In the genomic region with DNA sequence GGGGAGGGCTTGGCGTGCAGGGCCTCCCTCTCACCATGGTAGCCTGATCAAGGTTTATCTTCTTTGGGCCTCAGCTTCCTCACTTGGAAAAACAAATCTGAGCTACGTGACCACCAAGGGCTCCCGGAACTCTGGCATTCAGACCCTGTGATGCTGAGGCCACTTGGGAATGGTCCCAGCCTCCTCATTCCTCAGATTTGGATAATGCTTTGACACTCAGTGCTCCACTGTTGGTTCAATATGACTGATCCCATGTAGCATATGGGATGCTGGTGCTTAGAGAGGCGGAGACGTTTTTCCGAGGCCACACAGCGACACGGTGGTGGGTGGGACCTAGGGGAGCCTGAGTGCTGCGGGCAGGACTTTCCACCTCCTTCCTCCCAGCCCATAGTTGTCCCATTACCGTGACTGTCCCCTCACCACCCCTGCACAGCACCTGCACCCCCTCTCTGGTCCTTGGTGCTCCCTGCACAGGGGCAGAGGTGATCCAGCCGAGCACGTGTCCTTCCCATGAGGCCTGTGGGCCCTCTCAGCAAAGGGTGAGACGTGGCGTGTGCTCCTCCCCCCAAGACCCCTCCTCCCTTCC, we compare ENCODE assay signal across 20 cellular contexts. TPM values are rescaled to one million over a fixed set of nuclear protein-coding genes. Genes with fewer than 3 reads are reported as not detected.
DNase-seq lines count a peak whose midpoint lies in the region; ATAC-seq and TF ChIP-seq lines count a peak whose summit lies in the region.
"Had no signal": no experiment of that assay in that cellular context is flagged by ENCODE, and none has a peak within 500 bp of the region (broad histone marks: within the 10 kb centered on the region; RNA-seq: fewer than 3 reads in every experiment).

No MANE protein-coding gene starts in this region.

- H2AK9ac ChIP-seq in IMR-90 (replicated peaks; ENCODE audit: low read depth, low read length, poor library complexity) = peak overlapping the region; percentile 28

- CTCF ChIA-PET in IMR-90 (lab: Yijun Ruan, JAX) = no interaction called here

- peaks cover 3% of the 10 kb centered on the region; the same call in 1 of the 2 replicates for H3K9me1 ChIP-seq in IMR-90 (ENCODE audit: insufficient read depth, low read length)

- H3K23ac ChIP-seq in IMR-90 (ENCODE audit: low read depth, low read length) = no peak overlapping the region

- H3K9me3 ChIP-seq in IMR-90 (ENCODE audit: control insufficient read depth, insufficient read depth, low read length) = no peaks in the 10 kb centered on the region
- H3K9me3 ChIP-seq in muscle layer of colon (ENCODE audit: low read length) = no peaks in the 10 kb centered on the region
- no peaks in the 10 kb centered on the region for H3K9me3 ChIP-seq in skeletal muscle tissue (ENCODE audit: control insufficient read depth in 3 of 3, low read length in 3 of 3)
- H3K9me3 ChIP-seq: Peyer's patch had no signal

- no peaks in the 10 kb centered on the region; the same call in 1 of the 2 replicates for H4K20me1 ChIP-seq in IMR-90 (ENCODE audit: insufficient read depth, low read length)

- H3K36me3 ChIP-seq in IMR-90 (ENCODE audit: control insufficient read depth, insufficient read depth, low read length) (no peaks in the 10 kb centered on the region), muscle layer of colon (ENCODE audit: insufficient read depth, low read length) (no peaks in the 10 kb centered on the region), skeletal muscle tissue (ENCODE audit: control insufficient read depth in 3 of 3, insufficient read depth in 3 of 3, low read length in 3 of 3) (no peaks in the 10 kb centered on the region)
- H3K36me3 ChIP-seq: Peyer's patch had no signal

- DNase-seq in IMR-90 (no peak), chondrocyte (ENCODE audit: low spot score) (peak; percentile 66), lower leg skin (ENCODE audit: low spot score in 2 of 2) (no peak)
- no peak for DNase-seq in activated naive CD8-positive, alpha-beta T cell treated with anti-CD3 and anti-CD28 coated beads, Interleukin-2, amount 50 U/mL, for 24 hours
- DNase-seq: CD8-positive, alpha-beta T cell; DND-41; GF-D8; HFFc6; Kasumi-1; NCI-H187 treated with DMSO at 0.1 percent for 48 hours; NCI-H2171; NCI-H446 treated with DMSO at 0.1 percent for 48 hours; NCI-H774; Peyer's patch; SHP77 treated with DMSO at 0.1 percent for 48 hours had no signal

- no peaks in the 10 kb centered on the region for H3K36me3 Mint-ChIP-seq in chondrocyte (ENCODE audit: low read depth)
- H3K36me3 Mint-ChIP-seq in activated naive CD8-positive, alpha-beta T cell treated with anti-CD3 and anti-CD28 coated beads, Interleukin-2, amount 50 U/mL, for 24 hours (ENCODE audit: low read depth) = no peaks in the 10 kb centered on the region
- H3K36me3 Mint-ChIP-seq: CD8-positive, alpha-beta T cell had no signal

- no peak for TF ChIP-seq CTCF in IMR-90 (conservative IDR thresholded peaks at IDR 0.05; ENCODE audit: low read depth, low read length)
- no peak for TF ChIP-seq CTCF in chondrocyte (IDR thresholded peaks at IDR 0.05)
- TF ChIP-seq CTCF in lower leg skin (IDR thresholded peaks at IDR 0.05) = no peak

- POLR2A ChIA-PET in IMR-90 (lab: Charles Lee; ENCODE audit: unreplicated experiment) = no interaction called here

- H3K9ac ChIP-seq in IMR-90 (ENCODE audit: low read depth, low read length) (no peak overlapping the region), muscle layer of colon (ENCODE audit: low read length) (no peak overlapping the region), skeletal muscle tissue (ENCODE audit: low read depth in 1 of 3, low read length in 3 of 3) (peak overlapping the region; percentile 5 to 83 (median 29))

- H3K4me3 ChIP-seq in IMR-90 (ENCODE audit: insufficient read depth, low read depth, low read length) (no peak overlapping the region), muscle layer of colon (ENCODE audit: low read depth in 1 of 2, low read length in 2 of 2) (no peak overlapping the region), skeletal muscle tissue (ENCODE audit: low read length in 3 of 3) (peak overlapping the region in 1 of 3 donors; percentile 29), lower leg skin (ENCODE audit: low read depth, poor library complexity, severe bottlenecking) (no peak overlapping the region)
- H3K4me3 ChIP-seq: Peyer's patch had no signal

- no peak overlapping the region for H3K18ac ChIP-seq in IMR-90 (ENCODE audit: low read depth, low read length)

- H2AFZ ChIP-seq in IMR-90 (replicated peaks; ENCODE audit: low read length, poor library complexity) = peak overlapping the region; percentile 33

- H3K14ac ChIP-seq in IMR-90 (replicated peaks; ENCODE audit: low read depth, low read length) = no peak overlapping the region

- H3K4ac ChIP-seq in IMR-90 (ENCODE audit: low read depth, low read length) = no peak overlapping the region

- in situ Hi-C loops in IMR-90 (cut with MboI; ENCODE audit: low sequenced_read_pairs) = no loop called here

- H4K91ac ChIP-seq in IMR-90 (ENCODE audit: insufficient read depth, low read depth, low read length) = no peak overlapping the region

- WGBS in IMR-90 (ENCODE audit: extremely low coverage in 2 of 2, insufficient read length in 1 of 2), 2 experiments = 75% methylated on average over 5 of the region's 14 CpGs; no CpG with 5 or more reads in 1 of the 2 experiments
- WGBS in lower leg skin, 2 donors = 83% methylated on average over 11 of the region's 14 CpGs

- ATAC-seq in IMR-90 (ENCODE audit: low read depth) = no peak
- no peak for ATAC-seq in activated naive CD8-positive, alpha-beta T cell treated with anti-CD3 and anti-CD28 coated beads, Interleukin-2, amount 50 U/mL, for 24 hours
- ATAC-seq in GM21515 (IDR thresholded peaks at IDR 0.05; ENCODE audit: unreplicated experiment) = no peak
- ATAC-seq: CD8-positive, alpha-beta T cell had no signal

- no peak overlapping the region for H2BK20ac ChIP-seq in IMR-90 (ENCODE audit: low read depth, low read length)

- H2BK120ac ChIP-seq in IMR-90 (ENCODE audit: low read depth, low read length) = no peak overlapping the region

- H2BK15ac ChIP-seq in IMR-90 (ENCODE audit: low read depth, low read length) = no peak overlapping the region; the same call in 2 of the 3 replicates

- no peak for TF ChIP-seq POLR2A in IMR-90 (IDR thresholded peaks at IDR 0.05; ENCODE audit: low read depth, low read length)
- no peak for TF ChIP-seq POLR2A in lower leg skin (IDR thresholded peaks at IDR 0.05)

- TF ChIP-seq RAD21 in IMR-90 (IDR thresholded peaks at IDR 0.05; ENCODE audit: low read length) = no peak

- intact Hi-C loops in IMR-90 (cut with micrococcal nuclease) (no loop called here), lower leg skin (cut with DNase I; ENCODE audit: low total_unique reads) (no loop called here)

- no peak overlapping the region for H4K5ac ChIP-seq in IMR-90 (ENCODE audit: low read depth, low read length)

- H2AK5ac ChIP-seq in IMR-90 (ENCODE audit: low read depth, low read length) = no peak overlapping the region; the same call in none of the 2 replicates

- BruUV-seq in IMR-90 (replicated peaks; lab: Mats Ljungman, UMichigan) = no TSS peak

- dilution Hi-C loops in IMR-90 (cut with HindIII; ENCODE audit: low sequenced_read_pairs, unreplicated experiment) = no loop called here

- H3K9me3 Mint-ChIP-seq in chondrocyte (ENCODE audit: low read depth) = no peaks in the 10 kb centered on the region
- no peaks in the 10 kb centered on the region for H3K9me3 Mint-ChIP-seq in activated naive CD8-positive, alpha-beta T cell treated with anti-CD3 and anti-CD28 coated beads, Interleukin-2, amount 50 U/mL, for 24 hours
- H3K9me3 Mint-ChIP-seq: CD8-positive, alpha-beta T cell; HFFc6 had no signal

- no peak overlapping the region for H3K27ac Mint-ChIP-seq in chondrocyte (ENCODE audit: unreplicated experiment)
- H3K27ac Mint-ChIP-seq in activated naive CD8-positive, alpha-beta T cell treated with anti-CD3 and anti-CD28 coated beads, Interleukin-2, amount 50 U/mL, for 24 hours = no peak overlapping the region
- H3K27ac Mint-ChIP-seq: CD8-positive, alpha-beta T cell; HFFc6 had no signal

- no peak overlapping the region for H3K4me2 ChIP-seq in IMR-90 (ENCODE audit: low read depth, low read length)

- H3K27me3 Mint-ChIP-seq in chondrocyte (ENCODE audit: low read depth) = no peaks in the 10 kb centered on the region
- peaks cover 6% of the 10 kb centered on the region for H3K27me3 Mint-ChIP-seq in activated naive CD8-positive, alpha-beta T cell treated with anti-CD3 and anti-CD28 coated beads, Interleukin-2, amount 50 U/mL, for 24 hours

- H3K27me3 ChIP-seq in IMR-90 (ENCODE audit: control insufficient read depth, insufficient read depth, low read length) (peaks cover 16% of the 10 kb centered on the region; the same call in 1 of the 2 replicates), muscle layer of colon (ENCODE audit: control insufficient read depth in 1 of 2, insufficient read depth in 2 of 2, low read length in 2 of 2) (no peaks in the 10 kb centered on the region), skeletal muscle tissue (ENCODE audit: control insufficient read depth in 3 of 3, insufficient read depth in 3 of 3, low read length in 3 of 3) (no peaks in the 10 kb centered on the region)
- H3K27me3 ChIP-seq: Peyer's patch had no signal

- H3K4me1 Mint-ChIP-seq in chondrocyte (ENCODE audit: low read depth) = peaks cover 16% of the 10 kb centered on the region
- no peaks in the 10 kb centered on the region for H3K4me1 Mint-ChIP-seq in activated naive CD8-positive, alpha-beta T cell treated with anti-CD3 and anti-CD28 coated beads, Interleukin-2, amount 50 U/mL, for 24 hours

- no peaks in the 10 kb centered on the region for H3K79me1 ChIP-seq in IMR-90 (ENCODE audit: low read depth in 1 of 2, low read length in 2 of 2)

- no peak overlapping the region for H3K56ac ChIP-seq in IMR-90 (ENCODE audit: extremely low read depth, insufficient read depth, low read length)

- no peak overlapping the region for H3K4me3 Mint-ChIP-seq in chondrocyte (ENCODE audit: unreplicated experiment)
- H3K4me3 Mint-ChIP-seq in activated naive CD8-positive, alpha-beta T cell treated with anti-CD3 and anti-CD28 coated beads, Interleukin-2, amount 50 U/mL, for 24 hours = no peak overlapping the region
- H3K4me3 Mint-ChIP-seq: CD8-positive, alpha-beta T cell; HFFc6 had no signal

- H3K27ac ChIP-seq in IMR-90 (ENCODE audit: insufficient read depth, low read length) = no peak overlapping the region
- H3K27ac ChIP-seq in muscle layer of colon (ENCODE audit: low read depth, low read length) = peak overlapping the region; percentile 62
- peak overlapping the region; percentile 98 for H3K27ac ChIP-seq in skeletal muscle tissue (ENCODE audit: low read depth, low read length)
- H3K27ac ChIP-seq: Peyer's patch had no signal

- H2BK5ac ChIP-seq in IMR-90 (ENCODE audit: low read depth, low read length, poor library complexity, severe bottlenecking) = no peak overlapping the region

- no peak overlapping the region for H4K8ac ChIP-seq in IMR-90 (ENCODE audit: low read depth in 2 of 2, low read length in 2 of 2)

- H3K4me1 ChIP-seq in IMR-90 (ENCODE audit: control insufficient read depth, insufficient read depth, low read length) (peaks cover 11% of the 10 kb centered on the region; the same call in 1 of the 2 replicates), muscle layer of colon (ENCODE audit: insufficient read depth, low read length) (peaks cover 41% of the 10 kb centered on the region), skeletal muscle tissue (ENCODE audit: control insufficient read depth in 3 of 3, insufficient read depth in 3 of 3, low read length in 3 of 3) (peaks cover 66 to 90% (median 83%) of the 10 kb centered on the region in 3 donors)
- H3K4me1 ChIP-seq: Peyer's patch had no signal

RNA-seq across cellular contexts. Expression of gene MB, which starts 23.2 kb away (rescaled TPM):
- total RNA-seq in IMR-90 (2012; rRNA removed) (not detected in 2 replicates), chondrocyte (not detected in 3 replicates), skeletal muscle tissue (84.5 TPM), lower leg skin (10 to 100 TPM in 2 of 4 donors, 1 to 10 TPM in 2; 2.2 to 23.4 (median 9.6) TPM)
- polyA plus RNA-seq in IMR-90 (2012; rRNA removed) = not detected in 2 replicates
- polyA plus RNA-seq in IMR-90 (2012; cell fraction: cytosol; rRNA removed) = not detected in 2 replicates
- not detected in 2 replicates for polyA plus RNA-seq in IMR-90 (2012; cell fraction: nucleus; rRNA removed; ENCODE audit: low replicate concordance)
- total RNA-seq: CD8-positive, alpha-beta T cell; H4; HFFc6 had no signal
- polyA plus RNA-seq: BJ had no signal

RNA-seq across cellular contexts. Expression of gene RASD2, which starts 53.3 kb away (rescaled TPM):
- total RNA-seq in IMR-90 (2012; rRNA removed) = under 0.01 TPM in 2 replicates
- polyA plus RNA-seq in IMR-90 (2012; rRNA removed) = 0.32 and 0.36 TPM in 2 replicates
- 0.21 and 0.26 TPM in 2 replicates for polyA plus RNA-seq in IMR-90 (2012; cell fraction: cytosol; rRNA removed)
- 0.42 and 0.53 TPM in 2 replicates for polyA plus RNA-seq in IMR-90 (2012; cell fraction: nucleus; rRNA removed; ENCODE audit: low replicate concordance)
- 0.27 to 0.28 TPM in 2 of 3 replicates, not detected in the other for total RNA-seq in chondrocyte
- 1.0 TPM for total RNA-seq in skeletal muscle tissue
- total RNA-seq in lower leg skin = 1 to 10 TPM in 2 of 4 donors, under 1 TPM in 2; 0.27 to 3.2 (median 1.4) TPM
- total RNA-seq: HFFc6 had no signal

RNA-seq across cellular contexts. Expression of gene APOL6, which starts 54.3 kb away (rescaled TPM):
- total RNA-seq in IMR-90 (2012; rRNA removed) (7.2 TPM in 2 replicates), chondrocyte (2.1 to 4.6 TPM (median 4.6 TPM) in 3 replicates), skeletal muscle tissue (5.2 TPM), lower leg skin (1 to 10 TPM; 3.0 to 3.9 (median 3.8) TPM)
- polyA plus RNA-seq in IMR-90 (2012; rRNA removed) = 0.86 and 1.2 TPM in 2 replicates
- polyA plus RNA-seq in IMR-90 (2012; cell fraction: cytosol; rRNA removed) = 0.47 and 0.64 TPM in 2 replicates
- 0.32 and 1.4 TPM in 2 replicates for polyA plus RNA-seq in IMR-90 (2012; cell fraction: nucleus; rRNA removed; ENCODE audit: low replicate concordance)

Comparison
In these comparisons a context has a peak if more than half of its experiments do, and no peak if none do; other contexts are left out.
1. H3K9ac ChIP-seq: peak in skeletal muscle tissue (3 of 3); none in IMR-90 (single experiment) and muscle layer of colon (single experiment).